14 cellular contexts compared by ENCODE assay signal in the genomic region with DNA sequence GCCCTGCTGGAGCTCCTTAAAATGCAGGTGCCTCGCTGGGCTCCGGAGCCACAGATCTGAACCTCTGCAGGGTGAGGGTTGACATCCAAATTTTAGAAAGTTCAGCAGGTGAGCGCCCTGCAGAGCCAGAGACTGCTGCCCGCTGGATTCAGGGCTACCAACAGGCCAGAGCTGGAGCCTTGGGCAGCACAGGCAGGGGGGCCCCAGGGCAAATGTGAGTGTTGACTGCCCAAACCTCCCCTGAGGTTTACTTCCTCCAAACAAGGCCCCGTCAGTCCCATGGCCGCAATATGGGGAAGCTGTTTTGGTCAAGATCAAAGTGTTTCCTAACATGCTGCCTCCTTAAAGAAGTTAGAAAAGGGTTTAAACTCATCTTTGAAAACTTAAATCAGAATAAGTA. TPM values are rescaled to one million over a fixed set of nuclear protein-coding genes. Genes with fewer than 3 reads are reported as not detected.
A peak's percentile ranks its signal among the peaks of the same experiment; 100 is the strongest.
DNase-seq lines count a peak whose midpoint lies in the region; TF ChIP-seq lines count a peak whose summit lies in the region.
"Had no signal": no experiment of that assay in that cellular context is flagged by ENCODE, and none has a peak within 500 bp of the region (broad histone marks: within the 10 kb centered on the region; RNA-seq: fewer than 3 reads in every experiment).

No MANE protein-coding gene starts in this region.

- H3K27me3 ChIP-seq in BLaER1 = no peaks in the 10 kb centered on the region
- no peaks in the 10 kb centered on the region for H3K27me3 ChIP-seq in cardiac muscle cell

- peaks cover 91% of the 10 kb centered on the region for H4K20me1 ChIP-seq in BLaER1

- H3K4me1 ChIP-seq in BLaER1 (peaks cover 33% of the 10 kb centered on the region), cardiac muscle cell (ENCODE audit: low read depth) (peaks cover 13% of the 10 kb centered on the region)

- peak overlapping the region; percentile 37 for H3K4me2 ChIP-seq in BLaER1
- H3K4me2 ChIP-seq: KMS-11 had no signal

- H3K27ac ChIP-seq in BLaER1 (no peak overlapping the region), cardiac muscle cell (peak overlapping the region; percentile 62)
- H3K27ac ChIP-seq: KMS-11 had no signal

- H3K4me3 ChIP-seq in BLaER1 (no peak overlapping the region), cardiac muscle cell (no peak overlapping the region)

- DNase-seq in NOMO-1 treated with dmso at 0.1 percent for 144 hours (lab: John Stamatoyannopoulos, UW; ENCODE audit: unreplicated experiment) (peak; percentile 76), cardiac muscle cell (ENCODE audit: low read depth in 1 of 2, low spot score in 1 of 2) (no peak), pons (ENCODE audit: low spot score) (peak; percentile 59), NCI-H2196 (lab: John Stamatoyannopoulos, UW; ENCODE audit: unreplicated experiment) (no peak), NCI-H345 treated with DMSO at 0.1 percent for 48 hours (lab: John Stamatoyannopoulos, UW; ENCODE audit: unreplicated experiment) (no peak), T-helper 9 cell (no peak), NAMALWA (ENCODE audit: low spot score) (no peak)
- DNase-seq: activated CD4-positive, alpha-beta T cell treated with anti-CD3 and anti-CD28 coated beads, Interleukin-2, amount 10 ng/mL, durations not matched to agents 7 days and 5 days; DMS79 treated with DMSO at 0.1 percent for 48 hours; effector memory CD4-positive, alpha-beta T cell; NCI-H2081; trophoblast cell had no signal

- H3K9me3 ChIP-seq in BLaER1 (no peaks in the 10 kb centered on the region), cardiac muscle cell (ENCODE audit: low read depth) (no peaks in the 10 kb centered on the region)

- H3K36me3 ChIP-seq in BLaER1 = peaks cover 88% of the 10 kb centered on the region
- H3K36me3 ChIP-seq in cardiac muscle cell = peaks cover 17% of the 10 kb centered on the region

- H3K9ac ChIP-seq in BLaER1 = 0 out of 2 replicates have a peak overlapping the region, but pooled peaks have one; percentile 12
- H3K9ac ChIP-seq: KMS-11 had no signal

- TF ChIP-seq CTCF in cardiac muscle cell (IDR thresholded peaks at IDR 0.05; ENCODE audit: low read depth, low read length) = no peak

RNA-seq across cellular contexts. Expression of a gene that starts 28.0 kb away (rescaled TPM):
- 65.0 and 70.1 TPM in 2 replicates for total RNA-seq in cardiac muscle cell
- polyA plus RNA-seq in cardiac muscle cell = 57.8 and 71.6 TPM in 2 replicates

RNA-seq across cellular contexts. Expression of a gene that starts 44.3 kb away (rescaled TPM):
- total RNA-seq in cardiac muscle cell = 23.4 and 24.6 TPM in 2 replicates
- 12.8 and 29.1 TPM in 2 replicates for polyA plus RNA-seq in cardiac muscle cell

Comparison
In these comparisons a context has a peak if more than half of its experiments do, and no peak if none do; other contexts are left out.
1. DNase-seq: peak in NOMO-1 treated with dmso at 0.1 percent for 144 hours (single experiment) and pons (single experiment); none in cardiac muscle cell (0 of 2), NCI-H2196 (single experiment), NCI-H345 treated with DMSO at 0.1 percent for 48 hours (single experiment), T-helper 9 cell (single experiment) and NAMALWA (single experiment).